Comparison of ENCODE assay signal across 8 cellular contexts in genomic region chr15:33292718-33293307, GRCh38. TPM values are rescaled to one million over a fixed set of nuclear protein-coding genes. Genes with fewer than 3 reads are reported as not detected.
DNase-seq lines count a peak whose midpoint lies in the region; ATAC-seq, FAIRE-seq and TF ChIP-seq lines count a peak whose summit lies in the region.

No MANE protein-coding gene starts in this region.

- H2AK5ac ChIP-seq in neuronal stem cell (ENCODE audit: low read depth, low read length): no peak overlapping the region

- no peak overlapping the region for H2BK5ac ChIP-seq in neuronal stem cell (ENCODE audit: low read length)

- no peak overlapping the region for H3K14ac ChIP-seq in neuronal stem cell (ENCODE audit: low read length)

- CTCF ChIA-PET in WTC11 (lab: Charles Lee): interaction anchor here (0.5 to 3.4 kb wide), 53 partner anchors 10 to 671 kb away, joined by 3 to 131 read pairs (median 4); partner anchors contain the start of genes FMN1 and RYR3

- no peak for TF ChIP-seq POLR2A in esophagus squamous epithelium (IDR thresholded peaks at IDR 0.05)

- no peak overlapping the region for H2BK12ac ChIP-seq in neuronal stem cell (ENCODE audit: low read length)

- H3K27me3 ChIP-seq in esophagus squamous epithelium (peaks cover 0 to 7% (median 0%) of the 10 kb centered on the region in 4 donors), neuronal stem cell (ENCODE audit: control insufficient read depth in 3 of 3, insufficient read depth in 3 of 3, low read depth in 1 of 3, low read length in 3 of 3) (peaks cover 0 to 6% (median 0%) of the 10 kb centered on the region in 3 experiments)

- H2BK120ac ChIP-seq in neuronal stem cell (ENCODE audit: low read depth, low read length): no peak overlapping the region

- intact Hi-C loops in esophagus squamous epithelium (cut with DNase I): loop anchor here (5.0 kb wide), 1 partner anchor 384 kb away; no protein-coding TSS in a partner anchor

- 0 out of 2 replicates have a peak, but pooled peaks cover 4% of the 10 kb centered on the region for H3K4me1 Mint-ChIP-seq in WTC11

- no peak overlapping the region for H2AFZ ChIP-seq in neuronal stem cell (ENCODE audit: low read length)

- no peaks in the 10 kb centered on the region for H3K27me3 Mint-ChIP-seq in WTC11 (ENCODE audit: low read depth)

- no peaks in the 10 kb centered on the region for H3K36me3 ChIP-seq in esophagus squamous epithelium
- H3K36me3 ChIP-seq in neuronal stem cell (replicated peaks in 1 of 2; ENCODE audit: control insufficient read depth in 2 of 2, insufficient read depth in 2 of 2, low read length in 2 of 2): no peaks in the 10 kb centered on the region

- no peak overlapping the region for H3K9ac ChIP-seq in neuronal stem cell (ENCODE audit: low read depth, low read length, poor library complexity)

- no peak overlapping the region for H4K8ac ChIP-seq in neuronal stem cell (ENCODE audit: low read depth, low read length)

- peak; percentile 51 for TF ChIP-seq CTCF in GM12874 (IDR thresholded peaks at IDR 0.05; ENCODE audit: insufficient read depth, low read depth, low read length)
- peak; percentile 46; the same call in 1 of the 2 replicates for TF ChIP-seq CTCF in WTC11 (IDR thresholded peaks at IDR 0.05)
- TF ChIP-seq CTCF in esophagus squamous epithelium (IDR thresholded peaks at IDR 0.05): peak; percentile 36 to 75 (median 62)

- no peak overlapping the region for H3K4ac ChIP-seq in neuronal stem cell (ENCODE audit: low read length)

- POLR2A ChIA-PET in WTC11 (lab: Charles Lee): interaction anchor here (1.0 kb wide), 1 partner anchor 16 kb away, joined by 3 read pairs; no protein-coding TSS in a partner anchor

- H4K91ac ChIP-seq in neuronal stem cell (ENCODE audit: low read depth, low read length, poor library complexity): no peak overlapping the region

- 26 to 27% methylated on average over 7 of the region's 7 CpGs for WGBS in esophagus squamous epithelium, 2 donors
- whole genome bisulfite sequencing in neuronal stem cell (ENCODE audit: extremely low coverage in 2 of 2, insufficient read length in 2 of 2, insufficient replicate concordance in 1 of 2), 2 donors: no CpG with 5 or more reads among the region's 7 CpGs

- no peak overlapping the region for H3K18ac ChIP-seq in neuronal stem cell (ENCODE audit: low read length)

- no peak overlapping the region for H3K27ac Mint-ChIP-seq in WTC11

- no peak overlapping the region for H3K4me3 Mint-ChIP-seq in WTC11

- no peak overlapping the region for H3K27ac ChIP-seq in esophagus squamous epithelium
- H3K27ac ChIP-seq in neuronal stem cell (replicated peaks; ENCODE audit: low read length): no peak overlapping the region

- H3K9me3 ChIP-seq in esophagus squamous epithelium (no peaks in the 10 kb centered on the region), neuronal stem cell (replicated peaks in 1 of 2; ENCODE audit: control insufficient read depth in 2 of 2, insufficient read depth in 1 of 2, low read depth in 1 of 2, low read length in 2 of 2) (no peaks in the 10 kb centered on the region)

- H3K4me2 ChIP-seq in neuronal stem cell (ENCODE audit: insufficient read depth, low read length, poor library complexity, severe bottlenecking): no peak overlapping the region

- peak; percentile 88 for ATAC-seq in WTC11
- no peak for ATAC-seq in HG03378 (IDR thresholded peaks at IDR 0.05; ENCODE audit: unreplicated experiment)

- peak; percentile 80 for FAIRE-seq in A204.1 (lab: Jason Lieb, UNC)

- H3K23ac ChIP-seq in neuronal stem cell (ENCODE audit: low read depth, low read length, poor library complexity): no peak overlapping the region

- H3K9me3 Mint-ChIP-seq in WTC11: no peaks in the 10 kb centered on the region

- no peaks in the 10 kb centered on the region for H3K36me3 Mint-ChIP-seq in WTC11

- H3K4me3 ChIP-seq in esophagus squamous epithelium (no peak overlapping the region), neuronal stem cell (ENCODE audit: low read length in 2 of 2) (no peak overlapping the region)

- no peaks in the 10 kb centered on the region for H3K79me1 ChIP-seq in neuronal stem cell (ENCODE audit: low read depth, low read length)

- DNase-seq in NCI-H2029 treated with DMSO at 0.1 percent for 48 hours (lab: John Stamatoyannopoulos, UW): peak; percentile 11
- DNase-seq in WTC11 (ENCODE audit: low spot score): peak; percentile 74
- DNase-seq in esophagus squamous epithelium (lab: John Stamatoyannopoulos, UW): no peak
- peak; percentile 70 for DNase-seq in neuronal stem cell (ENCODE audit: low spot score)
- DNase-seq in effector CD8-positive, alpha-beta T cell (lab: John Stamatoyannopoulos, UW): no peak

- H3K4me1 ChIP-seq in esophagus squamous epithelium: peaks cover 0 to 17% (median 0%) of the 10 kb centered on the region in 3 donors
- no peaks in the 10 kb centered on the region for H3K4me1 ChIP-seq in neuronal stem cell (ENCODE audit: control insufficient read depth in 2 of 2, insufficient read depth in 1 of 2, low read depth in 1 of 2, low read length in 2 of 2)

- H2BK15ac ChIP-seq in neuronal stem cell (ENCODE audit: low read length): no peak overlapping the region

TF ChIP-seq in WTC11, 78 proteins besides CTCF, POLR2A, EP300 and RAD21:
- TF ChIP-seq NFE2L1 (CRISPR knock-in tag; IDR thresholded peaks at IDR 0.05) (no peak), NFATC4 (CRISPR knock-in tag; IDR thresholded peaks at IDR 0.05) (no peak), ZNF281 (CRISPR knock-in tag; IDR thresholded peaks at IDR 0.05) (no peak), ELF4 (CRISPR knock-in tag; IDR thresholded peaks at IDR 0.05; ENCODE audit: low read depth) (no peak)

RNA-seq across cellular contexts. Expression of gene RYR3, which starts 18.0 kb away (rescaled TPM):
- total RNA-seq in WTC11 (2021) (0.92 to 1.4 TPM (median 1.2 TPM) in 3 replicates), esophagus squamous epithelium (1 to 10 TPM in 1 of 4 donors, under 1 TPM in 3; 0.15 to 4.2 (median 0.43) TPM)
- 0.96 TPM for polyA plus RNA-seq in neuronal stem cell (2013, experiment 1 of 2)
- polyA plus RNA-seq in neuronal stem cell (2013, experiment 2 of 2): 0.83 TPM

Comparison
In these comparisons a context has a peak if more than half of its experiments do, and no peak if none do; other contexts are left out.
1. DNase-seq: peak in NCI-H2029 treated with DMSO at 0.1 percent for 48 hours (single experiment), WTC11 (single experiment) and neuronal stem cell (single experiment); none in esophagus squamous epithelium (single experiment) and effector CD8-positive, alpha-beta T cell (single experiment).
2. Peak in every context shown above with its lines, with median percentiles within 50 percentile points of each other: CTCF ChIP-seq.